ENCODE assay signal across 15 cellular contexts in genomic region chr13:49789961-49790360, GRCh38. TPM values are rescaled to one million over a fixed set of nuclear protein-coding genes. Genes with fewer than 3 reads are reported as not detected.
DNase-seq lines count a peak whose midpoint lies in the region; ATAC-seq and TF ChIP-seq lines count a peak whose summit lies in the region.
"Had no signal": no experiment of that assay in that cellular context is flagged by ENCODE, and none has a peak within 500 bp of the region (broad histone marks: within the 10 kb centered on the region; RNA-seq: fewer than 3 reads in every experiment).

No MANE protein-coding gene starts in this region.

- no peak for ATAC-seq in DND-41 (ENCODE audit: insufficient read depth, low read depth)
- ATAC-seq in GM19452 (IDR thresholded peaks at IDR 0.05; ENCODE audit: unreplicated experiment), result no peak
- ATAC-seq in foreskin keratinocyte, result no peak
- no peak for ATAC-seq in GM18909 (IDR thresholded peaks at IDR 0.05; ENCODE audit: poor library complexity, unreplicated experiment)
- ATAC-seq: stimulated activated effector memory CD8-positive, alpha-beta T cell treated with anti-CD3 and anti-CD28 coated beads, Interleukin-12 subunit alpha, Interleukin-12 subunit beta, amount 100 ng/mL, for 72 hours had no signal

- no peak overlapping the region for H2BK12ac ChIP-seq in trophoblast cell (ENCODE audit: low read length)

- no peak overlapping the region for H3K23ac ChIP-seq in trophoblast cell (ENCODE audit: low read length)

- H4K8ac ChIP-seq in trophoblast cell (ENCODE audit: low read depth, low read length), result no peak overlapping the region

- H3K27me3 ChIP-seq in DND-41 (ENCODE audit: insufficient read depth, low read length, poor library complexity) (no peaks in the 10 kb centered on the region), MG63 (no peaks in the 10 kb centered on the region), trophoblast cell (ENCODE audit: insufficient read depth, low read length) (no peaks in the 10 kb centered on the region), foreskin keratinocyte (no peaks in the 10 kb centered on the region)
- H3K27me3 ChIP-seq: BE2C, brain microvascular endothelial cell had no signal

- H2AFZ ChIP-seq in DND-41 (ENCODE audit: low read depth, low read length) (no peak overlapping the region), trophoblast cell (ENCODE audit: insufficient read depth, low read length, poor library complexity) (peak overlapping the region; percentile 48)

- H3K36me3 ChIP-seq in DND-41 (ENCODE audit: insufficient read depth, low read length), result peaks cover 6% of the 10 kb centered on the region
- peaks cover 39% of the 10 kb centered on the region for H3K36me3 ChIP-seq in MG63
- no peaks in the 10 kb centered on the region for H3K36me3 ChIP-seq in trophoblast cell (ENCODE audit: control insufficient read depth in 1 of 2, insufficient read depth in 2 of 2, low read length in 2 of 2)
- H3K36me3 ChIP-seq: brain microvascular endothelial cell had no signal

- no peak overlapping the region for H3K14ac ChIP-seq in trophoblast cell (ENCODE audit: low read length)

- H3K4me2 ChIP-seq in DND-41 (ENCODE audit: insufficient read depth, low read length) (peak overlapping the region; percentile 86), trophoblast cell (ENCODE audit: low read length) (no peak overlapping the region)

- no peak overlapping the region for H4K12ac ChIP-seq in trophoblast cell (ENCODE audit: low read depth, low read length)

- peaks cover 57% of the 10 kb centered on the region; the same call in 1 of the 2 replicates for H4K20me1 ChIP-seq in DND-41 (ENCODE audit: insufficient read depth, low read length)

- H2BK120ac ChIP-seq in trophoblast cell (ENCODE audit: insufficient read depth, low read length, poor library complexity), result no peak overlapping the region

- H3K79me1 ChIP-seq in trophoblast cell (ENCODE audit: low read length), result peaks cover 9% of the 10 kb centered on the region

- H3K36me3 Mint-ChIP-seq in brain, result peaks cover 42% of the 10 kb centered on the region
- H3K36me3 Mint-ChIP-seq: immature natural killer cell had no signal

- DNase-seq in DND-41, result no peak
- DNase-seq in MG63, result no peak
- no peak for DNase-seq in trophoblast cell
- DNase-seq in foreskin keratinocyte, result no peak
- DNase-seq: activated naive CD4-positive, alpha-beta T cell treated with anti-CD3 and anti-CD28 coated beads, Interleukin-2, amount 50 U/mL, for 16 hours; BE2C; brain microvascular endothelial cell; immature natural killer cell; NCI-H526; T1000 had no signal

- no peak overlapping the region for H4K91ac ChIP-seq in trophoblast cell (ENCODE audit: low read depth, low read length)

- H3K4me1 ChIP-seq in DND-41 (ENCODE audit: insufficient read depth, low read length) (peaks cover 37% of the 10 kb centered on the region), trophoblast cell (ENCODE audit: control insufficient read depth in 1 of 2, insufficient read depth in 2 of 2, low read length in 2 of 2) (peaks cover 0 to 2% of the 10 kb centered on the region in 2 experiments), foreskin keratinocyte (peaks cover 3% of the 10 kb centered on the region)

- H3K18ac ChIP-seq in trophoblast cell (ENCODE audit: low read length), result no peak overlapping the region

- H3K4me3 ChIP-seq in DND-41 (ENCODE audit: low read depth in 1 of 2, low read length in 2 of 2), result peak overlapping the region in 1 of 2 experiments; percentile 75; a peak in 2 of 4 replicates
- H3K4me3 ChIP-seq in MG63, result peak overlapping the region; percentile 62; the same call in 1 of the 2 replicates
- H3K4me3 ChIP-seq in trophoblast cell (ENCODE audit: low read depth, low read length), result no peak overlapping the region

- peaks cover 63% of the 10 kb centered on the region for H3K4me1 Mint-ChIP-seq in brain

- H2AK5ac ChIP-seq in trophoblast cell (ENCODE audit: low read length), result no peak overlapping the region

- TF ChIP-seq CTCF in DND-41 (IDR thresholded peaks at IDR 0.05; ENCODE audit: borderline replicate concordance, extremely low read depth, low read length, poor library complexity, severe bottlenecking) (no peak), brain (conservative IDR thresholded peaks at IDR 0.05) (no peak), foreskin keratinocyte (conservative IDR thresholded peaks at IDR 0.05) (no peak)

- WGBS in trophoblast cell (ENCODE audit: extremely low coverage, insufficient coverage, insufficient read length), result no CpG with 5 or more reads among the region's 8 CpGs

- H3K79me2 ChIP-seq in DND-41 (ENCODE audit: insufficient read depth, low read length) (peaks cover 72% of the 10 kb centered on the region), trophoblast cell (ENCODE audit: control insufficient read depth, insufficient read depth, low read length, poor library complexity) (peaks cover 12% of the 10 kb centered on the region)

- peaks cover 0 to 4% (median 0%) of the 10 kb centered on the region in 5 experiments for H3K9me3 Mint-ChIP-seq in brain
- H3K9me3 Mint-ChIP-seq: dendritic cell treated with granulocyte-macrophage colony-stimulating factor and Interleukin-4, amounts not matched to agents 40 ng/mL and 50 ng/mL, for 4 days; immature natural killer cell; stimulated activated effector memory CD8-positive, alpha-beta T cell treated with anti-CD3 and anti-CD28 coated beads, Interleukin-12 subunit alpha, Interleukin-12 subunit beta, amount 100 ng/mL, for 72 hours had no signal

- H3K4me3 Mint-ChIP-seq in brain, result peak overlapping the region; percentile 90 to 99 (median 98)
- H3K4me3 Mint-ChIP-seq: dendritic cell treated with granulocyte-macrophage colony-stimulating factor and Interleukin-4, amounts not matched to agents 40 ng/mL and 50 ng/mL, for 4 days had no signal

- H3K27ac Mint-ChIP-seq in brain, result peak overlapping the region in 4 of 5 experiments; percentile 0 to 27 (median 16)
- H3K27ac Mint-ChIP-seq: dendritic cell treated with granulocyte-macrophage colony-stimulating factor and Interleukin-4, amounts not matched to agents 40 ng/mL and 50 ng/mL, for 4 days had no signal

- no peak overlapping the region for H3K27ac ChIP-seq in DND-41 (ENCODE audit: low read length)
- no peak overlapping the region for H3K27ac ChIP-seq in trophoblast cell (ENCODE audit: low read depth, low read length)
- no peak overlapping the region for H3K27ac ChIP-seq in foreskin keratinocyte
- H3K27ac ChIP-seq: brain microvascular endothelial cell had no signal

- H3K27me3 Mint-ChIP-seq in brain, result peaks cover 20% of the 10 kb centered on the region
- H3K27me3 Mint-ChIP-seq: dendritic cell treated with granulocyte-macrophage colony-stimulating factor and Interleukin-4, amounts not matched to agents 40 ng/mL and 50 ng/mL, for 4 days had no signal

- peak overlapping the region; percentile 70 for H3K4ac ChIP-seq in trophoblast cell (ENCODE audit: low read depth, low read length)

- H2BK5ac ChIP-seq in trophoblast cell (ENCODE audit: low read depth, low read length, poor library complexity), result no peak overlapping the region

- peak overlapping the region; percentile 96; the same call in 1 of the 2 replicates for H3K9ac ChIP-seq in DND-41 (ENCODE audit: low read depth, low read length)
- no peak overlapping the region for H3K9ac ChIP-seq in trophoblast cell (ENCODE audit: low read length)

- H3K9me3 ChIP-seq in DND-41 (ENCODE audit: insufficient read depth, low read length, severe bottlenecking) (no peaks in the 10 kb centered on the region), MG63 (no peaks in the 10 kb centered on the region), trophoblast cell (ENCODE audit: insufficient read depth, low read depth, low read length) (no peaks in the 10 kb centered on the region)
- H3K9me3 ChIP-seq: BE2C had no signal

RNA-seq across cellular contexts. Expression of gene KPNA3, which starts 2.5 kb away (rescaled TPM):
- total RNA-seq in MG63 (2014; rRNA removed; shearing (Covaris generic); ENCODE audit: low replicate concordance), result 34.7 and 46.6 TPM in 2 replicates
- polyA plus RNA-seq in brain (ENCODE audit: insufficient read depth, low read depth, low replicate concordance), result 11.5 TPM
- 27.1 and 28.2 TPM in 2 replicates for polyA plus RNA-seq in trophoblast cell (2013)
- total RNA-seq in foreskin keratinocyte, result 43.0 and 45.6 TPM in 2 replicates
- polyA plus RNA-seq in foreskin keratinocyte, result 14.1 and 17.9 TPM in 2 replicates
